Comparison of ENCODE assay signal across 1 cellular context in genomic region chr1:157108448-157108847, GRCh38.
TF ChIP-seq lines count a peak whose summit lies in the region.

No MANE protein-coding gene starts in this region.

TF ChIP-seq in GM23338, 12 proteins besides CTCF, POLR2A, EP300 and RAD21 (continued from another document):
- TF ChIP-seq ZNF462 (CRISPR knock-in tag; IDR thresholded peaks at IDR 0.05) (no peak), ZNF331 (CRISPR knock-in tag; IDR thresholded peaks at IDR 0.05; ENCODE audit: low read depth) (no peak), EZH2phosphoT487 (IDR thresholded peaks at IDR 0.05; ENCODE audit: unreplicated experiment) (no peak), JUNB (IDR thresholded peaks at IDR 0.05; ENCODE audit: unreplicated experiment) (no peak), CREB1 (CRISPR knock-in tag; IDR thresholded peaks at IDR 0.05; ENCODE audit: low read depth) (no peak)
